In the genomic region with DNA sequence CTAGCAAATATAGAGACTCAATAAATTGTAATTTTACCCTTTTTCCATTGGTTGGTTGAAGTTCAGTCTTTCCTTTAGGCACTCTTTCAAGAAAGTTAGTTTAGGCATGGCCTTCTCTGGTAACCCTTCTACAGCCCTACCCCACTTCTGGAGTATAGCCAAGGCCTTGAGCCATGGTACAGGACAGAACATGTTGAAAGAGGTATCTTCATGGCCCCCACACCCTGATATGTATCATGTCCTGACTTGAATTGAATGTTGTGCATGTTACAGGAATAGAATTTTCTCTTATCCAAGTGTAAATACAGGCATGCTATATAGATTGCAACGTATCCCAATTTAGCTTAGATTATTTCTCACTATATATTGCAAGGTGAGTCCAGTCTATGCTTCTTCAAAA, we compare ENCODE assay signal across 28 cellular contexts.
DNase-seq lines count a peak whose midpoint lies in the region; ATAC-seq, FAIRE-seq and TF ChIP-seq lines count a peak whose summit lies in the region.
"Had no signal": no experiment of that assay in that cellular context is flagged by ENCODE, and none has a peak within 500 bp of the region (broad histone marks: within the 10 kb centered on the region; RNA-seq: fewer than 3 reads in every experiment).

No MANE protein-coding gene starts in this region.

- CTCF ChIA-PET in K562 (lab: Yijun Ruan, JAX; ENCODE audit: low intra/inter-chr PET ratio): no interaction called here

- BruUV-seq in K562 (replicated peaks; lab: Mats Ljungman, UMichigan): no TSS peak

- intact Hi-C loops in K562 (cut with micrococcal nuclease): no loop called here

- H3K27me3 ChIP-seq in K562 (ENCODE audit: control insufficient read depth in 2 of 2, insufficient read depth in 2 of 2, low read length in 2 of 2) (no peaks in the 10 kb centered on the region), hepatocyte (no peaks in the 10 kb centered on the region), subcutaneous abdominal adipose tissue (ENCODE audit: control insufficient read depth in 5 of 5, insufficient read depth in 4 of 5, low read length in 5 of 5) (no peaks in the 10 kb centered on the region), MM.1S (replicated peaks; ENCODE audit: insufficient read depth, low read length) (no peaks in the 10 kb centered on the region)
- H3K27me3 ChIP-seq: adrenal gland, breast epithelium had no signal

- H3K9me2 ChIP-seq in hepatocyte (replicated peaks; ENCODE audit: insufficient read depth): no peaks in the 10 kb centered on the region
- H3K9me2 ChIP-seq in MM.1S (replicated peaks; ENCODE audit: insufficient read depth, low read length): no peaks in the 10 kb centered on the region
- H3K9me2 ChIP-seq: SK-N-SH had no signal

- H3K27ac Mint-ChIP-seq in immature natural killer cell: no peak overlapping the region
- H3K27ac Mint-ChIP-seq: CD4-positive, alpha-beta memory T cell; naive thymus-derived CD8-positive, alpha-beta T cell had no signal

- no peaks in the 10 kb centered on the region for H3K9me3 Mint-ChIP-seq in immature natural killer cell
- H3K9me3 Mint-ChIP-seq: CD4-positive, alpha-beta memory T cell; naive thymus-derived CD8-positive, alpha-beta T cell had no signal

- ATAC-seq in K562: no peak; the same call in 2 of the 3 replicates
- ATAC-seq: naive thymus-derived CD8-positive, alpha-beta T cell had no signal

- in situ Hi-C loops in K562 (cut with MboI): no loop called here

- H2AFZ ChIP-seq in K562 (ENCODE audit: low read depth, low read length) (no peak overlapping the region), hepatocyte (no peak overlapping the region), MM.1S (ENCODE audit: low read length) (no peak overlapping the region)

- H3K9me1 ChIP-seq in K562 (ENCODE audit: control insufficient read depth, insufficient read depth, low read length): no peaks in the 10 kb centered on the region

- H3K4me1 Mint-ChIP-seq in immature natural killer cell: no peaks in the 10 kb centered on the region

- TF ChIP-seq CTCF in K562 (IDR thresholded peaks at IDR 0.05 in 2 of 3, conservative IDR thresholded peaks at IDR 0.05 in 1 of 3; ENCODE audit: insufficient read depth in 2 of 3, low read depth in 1 of 3, low read length in 3 of 3) (no peak), hepatocyte (IDR thresholded peaks at IDR 0.05; ENCODE audit: poor library complexity) (no peak), MM.1S (IDR thresholded peaks at IDR 0.05; ENCODE audit: low read length) (no peak)

- H3F3A ChIP-seq in MM.1S (ENCODE audit: insufficient read depth, low read length): no peaks in the 10 kb centered on the region

- TF ChIP-seq EP300 in K562 (IDR thresholded peaks at IDR 0.05; ENCODE audit: low read length): no peak

- WGBS in K562 (ENCODE audit: insufficient coverage, low coverage, missing lambda C conversion rate): 53% methylated on average over 1 of the region's 1 CpG
- 83% methylated on average over 1 of the region's 1 CpG for WGBS in hepatocyte (ENCODE audit: low lambda C conversion rate, missing lambda C conversion rate)

- peak; percentile 37 for DNase-seq in NCI-H69 (lab: John Stamatoyannopoulos, UW)
- DNase-seq in K562 (ENCODE audit: extremely low read depth in 1 of 4, low spot score in 3 of 4): no peak
- DNase-seq in hepatocyte (ENCODE audit: low spot score): no peak
- no peak for DNase-seq in putamen (ENCODE audit: low spot score)
- DNase-seq in immature natural killer cell: no peak
- DNase-seq in MM.1S: no peak
- DNase-seq: activated effector memory CD4-positive, alpha-beta T cell treated with anti-CD3 and anti-CD28 coated beads, Interleukin-2, amount 50 U/mL, for 16 hours; adrenal gland; CD4-positive, alpha-beta memory T cell; dermis blood vessel endothelial cell; DMS53; foreskin fibroblast; GDM1; hypothalamus; islet precursor cell; KG1; naive thymus-derived CD8-positive, alpha-beta T cell; NCI-H2171 treated with DMSO at 0.1 percent for 48 hours; NCI-H524 treated with DMSO at 0.1 percent for 48 hours; right cardiac atrium; RPMI8226; SK-N-SH; stimulated activated CD4-positive, alpha-beta T cell treated with anti-CD3 and anti-CD28 coated beads, Interleukin-15, amount 100 ng/mL, for 24 hours; stimulated activated CD8-positive, alpha-beta memory T cell treated with anti-CD3 and anti-CD28 coated beads, Interleukin-4, amount 100 ng/mL, for 48 hours had no signal

- no peaks in the 10 kb centered on the region for H3K27me3 Mint-ChIP-seq in immature natural killer cell (ENCODE audit: low read depth in 3 of 3)
- H3K27me3 Mint-ChIP-seq: CD4-positive, alpha-beta memory T cell; naive thymus-derived CD8-positive, alpha-beta T cell had no signal

- H3K4me3 ChIP-seq in K562: no peak overlapping the region
- H3K4me3 ChIP-seq in hepatocyte: no peak overlapping the region
- H3K4me3 ChIP-seq in subcutaneous abdominal adipose tissue (ENCODE audit: low read depth in 1 of 5, low read length in 5 of 5): peak overlapping the region in 1 of 5 donors; percentile 16
- H3K4me3 ChIP-seq in MM.1S (ENCODE audit: low read length): no peak overlapping the region
- H3K4me3 ChIP-seq: adrenal gland, breast epithelium, HAP-1 had no signal

- H4K20me1 ChIP-seq in K562 (replicated peaks; ENCODE audit: control insufficient read depth, insufficient read depth, low read length) (no peaks in the 10 kb centered on the region), hepatocyte (ENCODE audit: insufficient read depth, poor library complexity, severe bottlenecking) (no peaks in the 10 kb centered on the region), MM.1S (ENCODE audit: insufficient read depth, low read length) (no peaks in the 10 kb centered on the region)

- no peak overlapping the region for H3K4me2 ChIP-seq in K562 (ENCODE audit: insufficient read depth, low read length)
- no peak overlapping the region for H3K4me2 ChIP-seq in hepatocyte
- H3K4me2 ChIP-seq in MM.1S (ENCODE audit: low read depth, low read length): no peak overlapping the region
- H3K4me2 ChIP-seq: SK-N-SH had no signal

- POLR2A ChIA-PET in K562 (lab: Yijun Ruan, JAX): no interaction called here

- H3K4me1 ChIP-seq in K562 (replicated peaks in 1 of 2; ENCODE audit: control insufficient read depth in 2 of 2, insufficient read depth in 2 of 2, low read length in 2 of 2) (peaks cover 0 to 16% of the 10 kb centered on the region in 2 experiments; a peak in 3 of 5 replicates), hepatocyte (ENCODE audit: insufficient read depth) (peaks cover 6% of the 10 kb centered on the region), subcutaneous abdominal adipose tissue (ENCODE audit: control insufficient read depth in 5 of 5, insufficient read depth in 5 of 5, low read length in 5 of 5) (peaks cover 0 to 43% (median 43%) of the 10 kb centered on the region in 5 donors), MM.1S (ENCODE audit: low read length) (no peaks in the 10 kb centered on the region)
- H3K4me1 ChIP-seq: breast epithelium had no signal

- H3K36me3 Mint-ChIP-seq in immature natural killer cell: no peaks in the 10 kb centered on the region

- H3K79me2 ChIP-seq in K562 (ENCODE audit: control insufficient read depth, insufficient read depth, low read length) (peaks cover 24% of the 10 kb centered on the region; the same call in 1 of the 3 replicates), hepatocyte (peaks cover 95% of the 10 kb centered on the region), MM.1S (ENCODE audit: low read length) (no peaks in the 10 kb centered on the region)

- no peak for TF ChIP-seq RAD21 in K562 (CRISPR knock-in tag; conservative IDR thresholded peaks at IDR 0.05 in 1 of 2, IDR thresholded peaks at IDR 0.05 in 1 of 2)

- H3K9ac ChIP-seq in K562 (ENCODE audit: insufficient read depth in 1 of 2, low read depth in 2 of 2, low read length in 2 of 2) (no peak overlapping the region), subcutaneous abdominal adipose tissue (ENCODE audit: low read length in 5 of 5) (no peak overlapping the region), MM.1S (ENCODE audit: low read length) (no peak overlapping the region)
- H3K9ac ChIP-seq: SK-N-SH had no signal

- H3K4me3 Mint-ChIP-seq in immature natural killer cell: no peak overlapping the region
- H3K4me3 Mint-ChIP-seq: CD4-positive, alpha-beta memory T cell; naive thymus-derived CD8-positive, alpha-beta T cell had no signal

- no peak overlapping the region for H3K27ac ChIP-seq in K562 (ENCODE audit: extremely low read depth, low read depth, low read length)
- H3K27ac ChIP-seq in hepatocyte: peak overlapping the region; percentile 10
- peak overlapping the region; percentile 50 for H3K27ac ChIP-seq in subcutaneous abdominal adipose tissue (ENCODE audit: low read depth, low read length)
- no peak overlapping the region for H3K27ac ChIP-seq in MM.1S (ENCODE audit: low read length)
- H3K27ac ChIP-seq: adrenal gland had no signal

- H3K9me3 ChIP-seq in K562 (replicated peaks; ENCODE audit: control insufficient read depth, insufficient read depth, low read depth, low read length) (no peaks in the 10 kb centered on the region), hepatocyte (ENCODE audit: low read depth) (no peaks in the 10 kb centered on the region), subcutaneous abdominal adipose tissue (ENCODE audit: control insufficient read depth in 5 of 5, low read length in 5 of 5) (no peaks in the 10 kb centered on the region), MM.1S (replicated peaks; ENCODE audit: insufficient read depth, low read length) (no peaks in the 10 kb centered on the region)
- H3K9me3 ChIP-seq: adrenal gland, breast epithelium, HAP-1, SK-N-SH had no signal

- FAIRE-seq in K562 (lab: Jason Lieb, UNC): peak; percentile 11
- FAIRE-seq: GM18507 had no signal

- TF ChIP-seq POLR2A in K562 (conservative IDR thresholded peaks at IDR 0.05): no peak

- H3K36me3 ChIP-seq in K562 (ENCODE audit: control insufficient read depth, insufficient read depth, low read length): no peaks in the 10 kb centered on the region
- no peaks in the 10 kb centered on the region for H3K36me3 ChIP-seq in hepatocyte (replicated peaks; ENCODE audit: insufficient read depth, low read depth)
- H3K36me3 ChIP-seq in subcutaneous abdominal adipose tissue (ENCODE audit: control insufficient read depth in 5 of 5, insufficient read depth in 5 of 5, low read length in 5 of 5): no peaks in the 10 kb centered on the region
- no peaks in the 10 kb centered on the region for H3K36me3 ChIP-seq in MM.1S (replicated peaks; ENCODE audit: insufficient read depth, low read length)
- H3K36me3 ChIP-seq: adrenal gland, breast epithelium, HAP-1 had no signal

TF ChIP-seq in K562, 482 proteins besides CTCF, POLR2A, EP300 and RAD21:
- no peak for TF ChIP-seq RFX5 (IDR thresholded peaks at IDR 0.05; ENCODE audit: low read depth, low read length)
- no peak for TF ChIP-seq POLR3G (IDR thresholded peaks at IDR 0.05; ENCODE audit: extremely low read depth, insufficient read length, insufficient replicate concordance)
- TF ChIP-seq ZFPM2 (CRISPR knock-in tag; IDR thresholded peaks at IDR 0.05): no peak
- TF ChIP-seq YBX1 (IDR thresholded peaks at IDR 0.05): no peak
- TF ChIP-seq TAF1 (IDR thresholded peaks at IDR 0.05; ENCODE audit: control insufficient read depth, extremely low read depth, insufficient read depth, low read length, severe bottlenecking): no peak
- TF ChIP-seq POLR2AphosphoS5 (IDR thresholded peaks at IDR 0.05; ENCODE audit: control insufficient read depth, insufficient read depth, low read depth, low read length): no peak
- no peak for TF ChIP-seq KLF10 (CRISPR knock-in tag; IDR thresholded peaks at IDR 0.05)

Comparison
In these comparisons a context has a peak if more than half of its experiments do, and no peak if none do; other contexts are left out.
1. H3K27ac ChIP-seq: peak in hepatocyte (single experiment) and subcutaneous abdominal adipose tissue (single experiment); none in K562 (single experiment) and MM.1S (single experiment).